In genomic region chr14:100119251-100119650, GRCh38 we compare ENCODE assay signal across 24 cellular contexts. TPM values are rescaled to one million over a fixed set of nuclear protein-coding genes. Genes with fewer than 3 reads are reported as not detected.
DNase-seq lines count a peak whose midpoint lies in the region; ATAC-seq and TF ChIP-seq lines count a peak whose summit lies in the region.
"Had no signal": no experiment of that assay in that cellular context is flagged by ENCODE, and none has a peak within 500 bp of the region (broad histone marks: within the 10 kb centered on the region; RNA-seq: fewer than 3 reads in every experiment).

No MANE protein-coding gene starts in this region.

- H3K9ac ChIP-seq in DND-41 (ENCODE audit: low read depth, low read length), result no peak overlapping the region

- no peak overlapping the region for H3K4me3 ChIP-seq in DND-41 (ENCODE audit: low read depth in 1 of 2, low read length in 2 of 2)
- H3K4me3 ChIP-seq in osteoblast (ENCODE audit: insufficient read depth, low read length), result no peak overlapping the region
- H3K4me3 ChIP-seq: A549, gastroesophageal sphincter, HAP-1, hepatocyte, PC-9, tibial nerve had no signal

- POLR2A ChIA-PET in activated CD4-positive, alpha-beta memory T cell treated with anti-CD3 and anti-CD28 coated beads for 36 hours (lab: Charles Lee), result no interaction called here
- POLR2A ChIA-PET in activated CD4-positive, alpha-beta memory T cell treated with anti-CD3 and anti-CD28 coated beads, Interleukin-2, amount 10 ng/mL, durations not matched to agents 7 days and 5 days (lab: Charles Lee), result interaction anchor here (2.0 to 58.4 kb wide), 2 partner anchors 59 to 80 kb away, joined by 4 to 1586 read pairs; partner anchors contain the start of gene EVL
- POLR2A ChIA-PET in activated naive CD8-positive, alpha-beta T cell treated with anti-CD3 and anti-CD28 coated beads, Interleukin-2, amount 10 ng/mL, durations not matched to agents 7 days and 5 days (lab: Charles Lee), result no interaction called here

- CTCF ChIA-PET in activated CD4-positive, alpha-beta memory T cell treated with anti-CD3 and anti-CD28 coated beads for 36 hours (lab: Charles Lee), result interaction anchor here (0.9 to 7.9 kb wide), 5 partner anchors 11 to 171 kb away, joined by 3 to 35 read pairs (median 3); no protein-coding TSS in a partner anchor
- CTCF ChIA-PET in activated CD4-positive, alpha-beta memory T cell treated with anti-CD3 and anti-CD28 coated beads, Interleukin-2, amount 10 ng/mL, durations not matched to agents 7 days and 5 days (lab: Charles Lee), result interaction anchor here (1.0 to 1.6 kb wide), 2 partner anchors 11 to 47 kb away, joined by 3 to 4 read pairs; no protein-coding TSS in a partner anchor

- no peaks in the 10 kb centered on the region for H3K27me3 Mint-ChIP-seq in activated CD4-positive, alpha-beta memory T cell treated with anti-CD3 and anti-CD28 coated beads for 36 hours
- H3K27me3 Mint-ChIP-seq in activated CD4-positive, alpha-beta memory T cell treated with anti-CD3 and anti-CD28 coated beads, Interleukin-2, amount 10 ng/mL, durations not matched to agents 7 days and 5 days, result no peaks in the 10 kb centered on the region
- H3K27me3 Mint-ChIP-seq in activated naive CD8-positive, alpha-beta T cell treated with anti-CD3 and anti-CD28 coated beads, Interleukin-2, amount 10 ng/mL, durations not matched to agents 7 days and 5 days, result no peaks in the 10 kb centered on the region

- no peak overlapping the region for H3K4me3 Mint-ChIP-seq in activated CD4-positive, alpha-beta memory T cell treated with anti-CD3 and anti-CD28 coated beads for 36 hours
- no peak overlapping the region for H3K4me3 Mint-ChIP-seq in activated CD4-positive, alpha-beta memory T cell treated with anti-CD3 and anti-CD28 coated beads, Interleukin-2, amount 10 ng/mL, durations not matched to agents 7 days and 5 days
- H3K4me3 Mint-ChIP-seq in activated naive CD8-positive, alpha-beta T cell treated with anti-CD3 and anti-CD28 coated beads, Interleukin-2, amount 10 ng/mL, durations not matched to agents 7 days and 5 days, result no peak overlapping the region

- ATAC-seq in DND-41 (ENCODE audit: insufficient read depth, low read depth) (no peak), GM21717 (IDR thresholded peaks at IDR 0.05; ENCODE audit: unreplicated experiment) (no peak), GM18870 (IDR thresholded peaks at IDR 0.05; ENCODE audit: unreplicated experiment) (no peak)
- ATAC-seq in activated naive CD8-positive, alpha-beta T cell treated with anti-CD3 and anti-CD28 coated beads, Interleukin-2, amount 10 ng/mL, durations not matched to agents 7 days and 5 days (ENCODE audit: low read depth), result no peak
- ATAC-seq: A549, gastroesophageal sphincter had no signal

- H3K4me1 ChIP-seq in DND-41 (ENCODE audit: insufficient read depth, low read length) (no peaks in the 10 kb centered on the region), osteoblast (ENCODE audit: insufficient read depth, low read length) (no peaks in the 10 kb centered on the region)
- H3K4me1 ChIP-seq: A549, HAP-1, tibial nerve had no signal

- H3K79me2 ChIP-seq in DND-41 (ENCODE audit: insufficient read depth, low read length), result peaks cover 100% of the 10 kb centered on the region
- H3K79me2 ChIP-seq in osteoblast (ENCODE audit: insufficient read depth, low read length), result no peaks in the 10 kb centered on the region
- H3K79me2 ChIP-seq: hepatocyte had no signal

- peaks cover 20% of the 10 kb centered on the region for H3K4me1 Mint-ChIP-seq in activated CD4-positive, alpha-beta memory T cell treated with anti-CD3 and anti-CD28 coated beads for 36 hours (ENCODE audit: low read depth)
- H3K4me1 Mint-ChIP-seq in activated CD4-positive, alpha-beta memory T cell treated with anti-CD3 and anti-CD28 coated beads, Interleukin-2, amount 10 ng/mL, durations not matched to agents 7 days and 5 days, result peaks cover 3% of the 10 kb centered on the region
- peaks cover 16% of the 10 kb centered on the region for H3K4me1 Mint-ChIP-seq in activated naive CD8-positive, alpha-beta T cell treated with anti-CD3 and anti-CD28 coated beads, Interleukin-2, amount 10 ng/mL, durations not matched to agents 7 days and 5 days

- H4K20me1 ChIP-seq in DND-41 (ENCODE audit: insufficient read depth, low read length), result peaks cover 98% of the 10 kb centered on the region
- peaks cover 10% of the 10 kb centered on the region for H4K20me1 ChIP-seq in osteoblast (ENCODE audit: insufficient read depth, low read length)

- H3K9me3 ChIP-seq in DND-41 (ENCODE audit: insufficient read depth, low read length, severe bottlenecking) (no peaks in the 10 kb centered on the region), osteoblast (ENCODE audit: low read depth, low read length) (no peaks in the 10 kb centered on the region)
- H3K9me3 ChIP-seq: A549, gastroesophageal sphincter, HAP-1, tibial nerve had no signal

- H3K4me2 ChIP-seq in DND-41 (ENCODE audit: insufficient read depth, low read length) (no peak overlapping the region), osteoblast (ENCODE audit: insufficient read depth, low read length) (no peak overlapping the region)
- H3K4me2 ChIP-seq: A549, hepatocyte, PC-9 had no signal

- H3K27me3 ChIP-seq in DND-41 (ENCODE audit: insufficient read depth, low read length, poor library complexity) (no peaks in the 10 kb centered on the region), osteoblast (ENCODE audit: insufficient read depth, low read length) (no peaks in the 10 kb centered on the region)
- H3K27me3 ChIP-seq: gastroesophageal sphincter, hepatocyte, tibial nerve had no signal

- H2AFZ ChIP-seq in DND-41 (ENCODE audit: low read depth, low read length), result no peak overlapping the region
- H2AFZ ChIP-seq in osteoblast (ENCODE audit: low read length), result no peak overlapping the region
- H2AFZ ChIP-seq: hepatocyte, PC-9 had no signal

- TF ChIP-seq CTCF in DND-41 (IDR thresholded peaks at IDR 0.05; ENCODE audit: borderline replicate concordance, extremely low read depth, low read length, poor library complexity, severe bottlenecking), result no peak
- no peak for TF ChIP-seq CTCF in osteoblast (IDR thresholded peaks at IDR 0.05; ENCODE audit: extremely low read depth, low read depth, low read length)

- H3K36me3 ChIP-seq in DND-41 (ENCODE audit: insufficient read depth, low read length) (peaks cover 100% of the 10 kb centered on the region), osteoblast (ENCODE audit: insufficient read depth, low read length) (no peaks in the 10 kb centered on the region)

- no peaks in the 10 kb centered on the region for H3K9me3 Mint-ChIP-seq in activated CD4-positive, alpha-beta memory T cell treated with anti-CD3 and anti-CD28 coated beads for 36 hours
- no peaks in the 10 kb centered on the region for H3K9me3 Mint-ChIP-seq in activated CD4-positive, alpha-beta memory T cell treated with anti-CD3 and anti-CD28 coated beads, Interleukin-2, amount 10 ng/mL, durations not matched to agents 7 days and 5 days
- H3K9me3 Mint-ChIP-seq in activated naive CD8-positive, alpha-beta T cell treated with anti-CD3 and anti-CD28 coated beads, Interleukin-2, amount 10 ng/mL, durations not matched to agents 7 days and 5 days, result no peaks in the 10 kb centered on the region

- intact Hi-C loops in activated CD4-positive, alpha-beta memory T cell treated with anti-CD3 and anti-CD28 coated beads for 36 hours (cut with micrococcal nuclease), result no loop called here

- peaks cover 6% of the 10 kb centered on the region for H3K36me3 Mint-ChIP-seq in activated CD4-positive, alpha-beta memory T cell treated with anti-CD3 and anti-CD28 coated beads for 36 hours
- peaks cover 76% of the 10 kb centered on the region for H3K36me3 Mint-ChIP-seq in activated CD4-positive, alpha-beta memory T cell treated with anti-CD3 and anti-CD28 coated beads, Interleukin-2, amount 10 ng/mL, durations not matched to agents 7 days and 5 days (ENCODE audit: low read depth)
- peaks cover 29% of the 10 kb centered on the region for H3K36me3 Mint-ChIP-seq in activated naive CD8-positive, alpha-beta T cell treated with anti-CD3 and anti-CD28 coated beads, Interleukin-2, amount 10 ng/mL, durations not matched to agents 7 days and 5 days

- H3K27ac ChIP-seq in DND-41 (ENCODE audit: low read length) (0 out of 2 replicates have a peak overlapping the region, but pooled peaks have one; percentile 35), osteoblast (ENCODE audit: low read depth, low read length) (no peak overlapping the region)
- H3K27ac ChIP-seq: A549, gastroesophageal sphincter, hepatocyte, PC-9, tibial nerve, VCaP had no signal

- H3K27ac Mint-ChIP-seq in activated CD4-positive, alpha-beta memory T cell treated with anti-CD3 and anti-CD28 coated beads for 36 hours, result peak overlapping the region; percentile 77
- no peak overlapping the region for H3K27ac Mint-ChIP-seq in activated CD4-positive, alpha-beta memory T cell treated with anti-CD3 and anti-CD28 coated beads, Interleukin-2, amount 10 ng/mL, durations not matched to agents 7 days and 5 days
- H3K27ac Mint-ChIP-seq in activated naive CD8-positive, alpha-beta T cell treated with anti-CD3 and anti-CD28 coated beads, Interleukin-2, amount 10 ng/mL, durations not matched to agents 7 days and 5 days, result peak overlapping the region; percentile 42

- DNase-seq in activated CD4-positive, alpha-beta memory T cell treated with anti-CD3 and anti-CD28 coated beads for 36 hours, result no peak
- no peak for DNase-seq in activated CD4-positive, alpha-beta memory T cell treated with anti-CD3 and anti-CD28 coated beads, Interleukin-2, amount 10 ng/mL, durations not matched to agents 7 days and 5 days
- DNase-seq in DND-41 (no peak), osteoblast (ENCODE audit: insufficient read length, low spot score, missing footprints) (peak; percentile 42)
- no peak for DNase-seq in activated naive CD8-positive, alpha-beta T cell treated with anti-CD3 and anti-CD28 coated beads, Interleukin-2, amount 10 ng/mL, durations not matched to agents 7 days and 5 days
- DNase-seq in activated effector memory CD4-positive, alpha-beta T cell treated with Interleukin-2 at 50 U/mL for 16 hours, result no peak
- DNase-seq: DMS79; GF-D8; mesenchymal stem cell; NCI-H1092 treated with DMSO at 0.1 percent for 48 hours; NCI-H187 treated with DMSO at 0.1 percent for 48 hours; NCI-H524 treated with DMSO at 0.1 percent for 48 hours; NK-92 treated with Interleukin-12 subunit alpha and Interleukin-12 subunit beta, amount 100 ng/mL, for 24 hours; PC-9; SHP77; T-helper 9 cell had no signal

RNA-seq across cellular contexts. Expression of gene DEGS2, which starts 40.2 kb away (rescaled TPM):
- 1 to 10 TPM; 1.1 to 1.3 TPM for total RNA-seq in activated CD4-positive, alpha-beta memory T cell treated with anti-CD3 and anti-CD28 coated beads for 36 hours
- total RNA-seq in activated CD4-positive, alpha-beta memory T cell treated with anti-CD3 and anti-CD28 coated beads, Interleukin-2, amount 10 ng/mL, durations not matched to agents 7 days and 5 days, result under 1 TPM; 0.20 to 0.25 TPM
- under 1 TPM; 0.14 to 0.28 TPM for total RNA-seq in activated naive CD8-positive, alpha-beta T cell treated with anti-CD3 and anti-CD28 coated beads, Interleukin-2, amount 10 ng/mL, durations not matched to agents 7 days and 5 days
- total RNA-seq in osteoblast, result 0.29 and 0.36 TPM in 2 replicates

RNA-seq across cellular contexts. Expression of gene EVL, which starts 54.0 kb away (rescaled TPM):
- 100 to 1,000 TPM; 174 to 180 TPM for total RNA-seq in activated CD4-positive, alpha-beta memory T cell treated with anti-CD3 and anti-CD28 coated beads for 36 hours
- 100 to 1,000 TPM; 771 to 787 TPM for total RNA-seq in activated CD4-positive, alpha-beta memory T cell treated with anti-CD3 and anti-CD28 coated beads, Interleukin-2, amount 10 ng/mL, durations not matched to agents 7 days and 5 days
- 1,000 to 10,000 TPM; 1,124 to 1,144 TPM for total RNA-seq in activated naive CD8-positive, alpha-beta T cell treated with anti-CD3 and anti-CD28 coated beads, Interleukin-2, amount 10 ng/mL, durations not matched to agents 7 days and 5 days
- total RNA-seq in osteoblast, result 16.6 and 17.4 TPM in 2 replicates
